Comparison of ENCODE assay signal across 18 cellular contexts in the genomic region with DNA sequence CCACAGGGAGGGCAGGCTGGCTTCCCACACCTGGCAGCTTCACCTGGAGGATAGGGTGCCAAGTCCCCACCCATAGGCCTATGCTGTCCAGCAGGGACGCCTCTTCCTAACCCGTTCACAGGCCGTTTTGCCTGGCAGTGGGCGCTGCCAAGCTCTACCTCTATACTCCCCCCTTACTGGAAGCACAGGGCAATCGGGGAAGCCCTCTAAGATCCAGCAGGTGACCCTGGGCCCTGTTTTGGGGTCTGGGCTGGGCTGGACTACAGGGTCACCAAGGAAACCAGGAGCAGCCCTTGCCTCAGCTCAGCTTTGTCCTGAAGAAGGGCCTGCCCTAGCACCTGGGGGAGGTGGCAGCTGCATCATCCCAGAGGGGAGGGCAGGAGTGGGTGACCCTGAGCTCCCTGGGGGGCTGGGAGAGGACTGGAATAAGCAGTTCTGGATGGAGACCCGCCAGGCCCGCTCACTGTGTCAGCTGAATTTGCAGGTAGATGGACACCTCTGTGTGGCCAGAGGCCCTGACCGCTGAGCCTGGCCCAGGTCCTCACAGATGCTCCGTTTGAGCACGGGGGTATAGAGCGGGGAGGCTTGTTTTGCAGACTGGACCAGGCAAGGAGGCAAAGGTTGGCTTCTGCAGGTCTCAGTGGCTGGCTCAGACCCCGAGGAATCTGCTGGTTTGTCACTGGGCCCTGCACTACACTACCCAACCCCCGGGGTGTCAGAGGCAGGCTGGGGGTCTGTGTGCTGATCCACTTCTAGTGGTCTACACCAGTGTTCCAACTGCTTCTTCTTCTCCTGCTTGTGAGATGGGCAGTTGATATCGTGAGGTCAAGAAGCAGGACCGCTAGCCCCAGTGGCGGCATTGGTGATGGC.
"Had no signal": no experiment of that assay in that cellular context is flagged by ENCODE, and none has a peak within 500 bp of the region (broad histone marks: within the 10 kb centered on the region; RNA-seq: fewer than 3 reads in every experiment).

No MANE protein-coding gene starts in this region.

- H3K4me3 ChIP-seq: neural progenitor cell, transverse colon had no signal

- H3K79me2 ChIP-seq: parathyroid adenoma had no signal

- H3K36me3 ChIP-seq: neural progenitor cell, transverse colon had no signal

- H2AFZ ChIP-seq: neural progenitor cell, parathyroid adenoma had no signal

- DNase-seq: activated CD4-positive, alpha-beta T cell treated with anti-CD3 and anti-CD28 coated beads for 1 hour; activated CD4-positive, alpha-beta T cell treated with anti-CD3 and anti-CD28 coated beads, Interleukin-2, amount 50 U/mL, for 4 hours; activated gamma-delta T cell; activated T-cell treated with anti-CD3 and anti-CD28 coated beads, Interleukin-2, amount 50 U/mL, for 48 hours; caudate nucleus; kidney glomerular epithelial cell; SK-N-SH; stimulated activated CD4-positive, alpha-beta T cell treated with anti-CD3 and anti-CD28 coated beads, Interleukin-15, amount 100 ng/mL, for 24 hours; stimulated activated CD4-positive, alpha-beta T cell treated with anti-CD3 and anti-CD28 coated beads, Interleukin-4, amount 100 ng/mL, for 1 hour; stimulated activated naive CD4-positive, alpha-beta T cell treated with Interleukin-2 at 50 U/mL for 16 hours; T-cell; T-helper 9 cell; transverse colon had no signal

- H3K27me3 ChIP-seq: neural progenitor cell, transverse colon had no signal

- H3K27ac ChIP-seq: neural progenitor cell, parathyroid adenoma, transverse colon had no signal

- H3K9me3 ChIP-seq: SK-N-SH, transverse colon had no signal

- H3K4me1 ChIP-seq: parathyroid adenoma, transverse colon had no signal

- H3K4me1 Mint-ChIP-seq: T-cell had no signal

- H3K9me3 Mint-ChIP-seq: activated naive CD4-positive, alpha-beta T cell treated with anti-CD3 and anti-CD28 coated beads, Interleukin-2, amount 50 U/mL, for 72 hours; T-cell had no signal

- H3K36me3 Mint-ChIP-seq: activated naive CD4-positive, alpha-beta T cell treated with anti-CD3 and anti-CD28 coated beads, Interleukin-2, amount 50 U/mL, for 72 hours; neural progenitor cell; T-cell had no signal

- H3K4me2 ChIP-seq: neural progenitor cell, SK-N-SH had no signal

- ATAC-seq: activated naive CD4-positive, alpha-beta T cell treated with anti-CD3 and anti-CD28 coated beads, Interleukin-2, amount 50 U/mL, for 72 hours; T-cell had no signal

- H3K4me3 Mint-ChIP-seq: neural progenitor cell, T-cell had no signal

- H3K27ac Mint-ChIP-seq: activated naive CD4-positive, alpha-beta T cell treated with anti-CD3 and anti-CD28 coated beads, Interleukin-2, amount 50 U/mL, for 72 hours; neural progenitor cell; T-cell had no signal

- H3K9ac ChIP-seq: neural progenitor cell, parathyroid adenoma, SK-N-SH had no signal

- FAIRE-seq: colon, endometrium had no signal
